Comparison of ENCODE assay signal across 26 cellular contexts in genomic region chr4:70868778-70869177, GRCh38.
"Had no signal": no experiment of that assay in that cellular context is flagged by ENCODE, and none has a peak within 500 bp of the region (broad histone marks: within the 10 kb centered on the region; RNA-seq: fewer than 3 reads in every experiment).

No MANE protein-coding gene starts in this region.

- ATAC-seq: esophagus mucosa; gastroesophageal sphincter; left cardiac atrium; naive thymus-derived CD4-positive, alpha-beta T cell; psoas muscle; right lobe of liver; stimulated activated naive B cell treated with anti-CD40 and anti-IgM and Interleukin-4, amounts not matched to agents 10 μg/mL and 1 μg/mL and 100 μg/mL, for 72 hours; stimulated activated naive CD8-positive, alpha-beta T cell treated with anti-CD3 and anti-CD28 coated beads, Interleukin-15, amount 100 ng/mL, for 72 hours had no signal

- H3K4me3 ChIP-seq: dorsolateral prefrontal cortex, gastroesophageal sphincter, left ventricle myocardium inferior, lung, psoas muscle, right lobe of liver, skin epidermis, testis, tibial nerve had no signal

- H3K27ac ChIP-seq: dorsolateral prefrontal cortex, gastroesophageal sphincter, left ventricle myocardium inferior, neutrophil, psoas muscle, right lobe of liver, skin epidermis, testis, tibial nerve had no signal

- H3K4me1 ChIP-seq: gastroesophageal sphincter, left ventricle myocardium inferior, psoas muscle, right lobe of liver, testis, tibial nerve had no signal

- H3K27ac Mint-ChIP-seq: immature natural killer cell; naive thymus-derived CD4-positive, alpha-beta T cell; nephron progenitor cell; stimulated activated naive B cell treated with anti-CD40 and anti-IgM and Interleukin-4, amounts not matched to agents 10 μg/mL and 1 μg/mL and 100 μg/mL, for 72 hours; stimulated activated naive CD8-positive, alpha-beta T cell treated with anti-CD3 and anti-CD28 coated beads, Interleukin-15, amount 100 ng/mL, for 72 hours had no signal

- H3K9me3 Mint-ChIP-seq: immature natural killer cell; nephron progenitor cell; stimulated activated naive B cell treated with anti-CD40 and anti-IgM and Interleukin-4, amounts not matched to agents 10 μg/mL and 1 μg/mL and 100 μg/mL, for 72 hours; stimulated activated naive CD8-positive, alpha-beta T cell treated with anti-CD3 and anti-CD28 coated beads, Interleukin-15, amount 100 ng/mL, for 72 hours had no signal

- DNase-seq: central memory CD4-positive, alpha-beta T cell; cortex of kidney; dorsolateral prefrontal cortex; effector CD8-positive, alpha-beta T cell; immature natural killer cell; left cardiac atrium; left ventricle myocardium inferior; mesenchymal stem cell; naive thymus-derived CD4-positive, alpha-beta T cell; nephron progenitor cell; psoas muscle; retina; right lobe of liver; stimulated activated CD4-positive, alpha-beta T cell treated with anti-CD3 and anti-CD28 coated beads, Interleukin-2, amount 100 ng/mL, for 24 hours; stimulated activated CD4-positive, alpha-beta T cell treated with anti-CD3 and anti-CD28 coated beads, Interleukin-4, amount 100 ng/mL, for 4 hours; stimulated activated naive B cell treated with anti-CD40 and anti-IgM and Interleukin-4, amounts not matched to agents 10 μg/mL and 1 μg/mL and 100 μg/mL, for 72 hours; stimulated activated naive CD8-positive, alpha-beta T cell treated with anti-CD3 and anti-CD28 coated beads, Interleukin-15, amount 100 ng/mL, for 72 hours; testis had no signal

- H3K36me3 Mint-ChIP-seq: immature natural killer cell; stimulated activated naive B cell treated with anti-CD40 and anti-IgM and Interleukin-4, amounts not matched to agents 10 μg/mL and 1 μg/mL and 100 μg/mL, for 72 hours had no signal

- H3K36me3 ChIP-seq: gastroesophageal sphincter, left ventricle myocardium inferior, neutrophil, right lobe of liver, tibial nerve had no signal

- H3K4me3 Mint-ChIP-seq: immature natural killer cell; naive thymus-derived CD4-positive, alpha-beta T cell; nephron progenitor cell; stimulated activated naive B cell treated with anti-CD40 and anti-IgM and Interleukin-4, amounts not matched to agents 10 μg/mL and 1 μg/mL and 100 μg/mL, for 72 hours; stimulated activated naive CD8-positive, alpha-beta T cell treated with anti-CD3 and anti-CD28 coated beads, Interleukin-15, amount 100 ng/mL, for 72 hours had no signal

- H3K27me3 ChIP-seq: dorsolateral prefrontal cortex, gastroesophageal sphincter, neutrophil, right lobe of liver, testis, tibial nerve had no signal

- H3K9me3 ChIP-seq: gastroesophageal sphincter, left ventricle myocardium inferior, neutrophil, psoas muscle, right lobe of liver, testis, tibial nerve had no signal

- H3K27me3 Mint-ChIP-seq: stimulated activated naive B cell treated with anti-CD40 and anti-IgM and Interleukin-4, amounts not matched to agents 10 μg/mL and 1 μg/mL and 100 μg/mL, for 72 hours; stimulated activated naive CD8-positive, alpha-beta T cell treated with anti-CD3 and anti-CD28 coated beads, Interleukin-15, amount 100 ng/mL, for 72 hours had no signal

- FAIRE-seq: endometrium, keratinocyte had no signal

- H3K4me1 Mint-ChIP-seq: immature natural killer cell; nephron progenitor cell; stimulated activated naive CD8-positive, alpha-beta T cell treated with anti-CD3 and anti-CD28 coated beads, Interleukin-15, amount 100 ng/mL, for 72 hours had no signal
